ENCODE assay signal across 10 cellular contexts in the genomic region with DNA sequence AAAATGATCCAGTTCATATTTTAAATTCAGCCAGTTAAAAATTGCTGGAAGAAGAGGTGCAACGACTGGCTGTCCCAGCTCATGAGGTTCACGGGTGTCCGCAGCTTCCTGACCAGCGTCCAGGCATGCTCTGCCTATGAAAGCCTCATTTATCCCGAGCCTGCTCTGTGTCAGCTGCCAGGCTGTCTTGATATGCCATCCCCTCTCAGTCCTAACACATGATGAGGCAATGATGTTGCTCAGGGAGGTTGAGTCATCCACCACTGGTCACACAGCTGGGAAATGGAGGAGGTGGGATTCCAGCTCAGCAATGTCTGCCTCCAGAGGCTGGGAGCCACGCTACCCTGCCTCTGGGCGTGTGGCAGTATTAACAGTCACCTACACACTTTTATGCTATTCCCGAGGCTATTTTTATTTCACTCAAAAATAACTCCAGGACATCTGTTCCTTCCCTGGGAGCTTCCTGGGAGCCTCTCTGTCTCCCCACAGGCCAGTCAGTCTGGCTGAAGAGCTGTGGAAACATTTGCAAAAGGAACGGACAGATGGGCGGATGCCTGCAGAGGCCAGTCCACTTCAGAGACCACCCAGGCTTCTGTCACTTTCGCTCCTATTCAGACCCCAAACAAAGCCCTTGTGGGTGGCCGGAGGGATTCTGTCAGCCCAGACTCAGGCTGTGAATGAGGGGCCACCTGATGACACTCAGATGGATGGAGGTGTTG. TPM values are rescaled to one million over a fixed set of nuclear protein-coding genes. Genes with fewer than 3 reads are reported as not detected.
DNase-seq lines count a peak whose midpoint lies in the region; ATAC-seq, FAIRE-seq and TF ChIP-seq lines count a peak whose summit lies in the region.
"Had no signal": no experiment of that assay in that cellular context is flagged by ENCODE, and none has a peak within 500 bp of the region (broad histone marks: within the 10 kb centered on the region; RNA-seq: fewer than 3 reads in every experiment).

No MANE protein-coding gene starts in this region.

- H3K27me3 ChIP-seq in keratinocyte (ENCODE audit: control insufficient read depth, extremely low read depth, insufficient read depth, low read length): peaks cover 21% of the 10 kb centered on the region

- no peaks in the 10 kb centered on the region for H3K9me3 Mint-ChIP-seq in stimulated activated naive CD8-positive, alpha-beta T cell treated with anti-CD3 and anti-CD28 coated beads, Interleukin-15, amount 100 ng/mL, for 72 hours
- no peaks in the 10 kb centered on the region for H3K9me3 Mint-ChIP-seq in stimulated activated naive B cell treated with anti-CD40 and anti-IgM and Interleukin-4, amounts not matched to agents 10 μg/mL and 1 μg/mL and 100 μg/mL, for 72 hours

- DNase-seq in stimulated activated naive CD8-positive, alpha-beta T cell treated with anti-CD3 and anti-CD28 coated beads, Interleukin-15, Interleukin-2, amounts not matched to agents 100 U/mL and 50 U/mL, for 24 hours: no peak
- DNase-seq in stimulated activated naive CD8-positive, alpha-beta T cell treated with anti-CD3 and anti-CD28 coated beads, Interleukin-15, amount 100 ng/mL, for 72 hours: no peak
- peak; percentile 35 for DNase-seq in cerebellum (ENCODE audit: low spot score)
- peak; percentile 23 for DNase-seq in keratinocyte (ENCODE audit: low read depth, low spot score)
- no peak for DNase-seq in SHP77 (lab: John Stamatoyannopoulos, UW)
- DNase-seq in NCI-H1417 treated with DMSO at 0.1 percent for 48 hours (lab: John Stamatoyannopoulos, UW): no peak
- no peak for DNase-seq in stimulated activated naive B cell treated with anti-CD40 and anti-IgM and Interleukin-4, amounts not matched to agents 10 μg/mL and 1 μg/mL and 100 μg/mL, for 72 hours
- DNase-seq: AML-193; stimulated activated naive CD4-positive, alpha-beta T cell had no signal

- TF ChIP-seq CTCF in keratinocyte (optimal IDR thresholded peaks at IDR 0.05 in 1 of 3, IDR thresholded peaks at IDR 0.05 in 1 of 3, conservative IDR thresholded peaks at IDR 0.05 in 1 of 3; ENCODE audit: extremely low read depth in 1 of 3, insufficient read depth in 2 of 3, low read length in 3 of 3): no peak

- no peaks in the 10 kb centered on the region for H3K9me1 ChIP-seq in keratinocyte (ENCODE audit: control insufficient read depth, extremely low read depth, insufficient read depth, low read length)

- H3K36me3 Mint-ChIP-seq in stimulated activated naive B cell treated with anti-CD40 and anti-IgM and Interleukin-4, amounts not matched to agents 10 μg/mL and 1 μg/mL and 100 μg/mL, for 72 hours: no peaks in the 10 kb centered on the region

- no peak overlapping the region for H3K4me2 ChIP-seq in keratinocyte (ENCODE audit: control insufficient read depth, extremely low read depth, insufficient read depth, low read depth, low read length)

- H3K27ac ChIP-seq in keratinocyte (ENCODE audit: control insufficient read depth, insufficient read depth, low read length): no peak overlapping the region

- no peak overlapping the region for H3K4me3 Mint-ChIP-seq in stimulated activated naive CD8-positive, alpha-beta T cell treated with anti-CD3 and anti-CD28 coated beads, Interleukin-15, amount 100 ng/mL, for 72 hours
- H3K4me3 Mint-ChIP-seq in stimulated activated naive B cell treated with anti-CD40 and anti-IgM and Interleukin-4, amounts not matched to agents 10 μg/mL and 1 μg/mL and 100 μg/mL, for 72 hours: no peak overlapping the region

- no peak for FAIRE-seq in keratinocyte (lab: Jason Lieb, UNC)

- no peaks in the 10 kb centered on the region for H3K79me2 ChIP-seq in keratinocyte (ENCODE audit: control insufficient read depth, insufficient read depth, low read length)

- H4K20me1 ChIP-seq in keratinocyte (ENCODE audit: control insufficient read depth, extremely low read depth, insufficient read depth, low read length): no peaks in the 10 kb centered on the region

- no peak overlapping the region for H3K4me3 ChIP-seq in keratinocyte (ENCODE audit: control insufficient read depth in 2 of 3, extremely low read depth in 1 of 3, insufficient read depth in 2 of 3, low read depth in 1 of 3, low read length in 3 of 3)

- H3K27ac Mint-ChIP-seq in stimulated activated naive CD8-positive, alpha-beta T cell treated with anti-CD3 and anti-CD28 coated beads, Interleukin-15, amount 100 ng/mL, for 72 hours: peak overlapping the region in 1 of 2 donors; percentile 14
- no peak overlapping the region for H3K27ac Mint-ChIP-seq in stimulated activated naive B cell treated with anti-CD40 and anti-IgM and Interleukin-4, amounts not matched to agents 10 μg/mL and 1 μg/mL and 100 μg/mL, for 72 hours

- no peaks in the 10 kb centered on the region for H3K4me1 Mint-ChIP-seq in stimulated activated naive CD8-positive, alpha-beta T cell treated with anti-CD3 and anti-CD28 coated beads, Interleukin-15, amount 100 ng/mL, for 72 hours
- H3K4me1 Mint-ChIP-seq in stimulated activated naive B cell treated with anti-CD40 and anti-IgM and Interleukin-4, amounts not matched to agents 10 μg/mL and 1 μg/mL and 100 μg/mL, for 72 hours: peaks cover 9 to 14% of the 10 kb centered on the region in 2 donors

- dilution Hi-C loops in keratinocyte (cut with MboI; ENCODE audit: extremely low pct_ligation_motif_present, low sequenced_read_pairs): no loop called here

- H3K36me3 ChIP-seq in keratinocyte (ENCODE audit: control insufficient read depth in 2 of 2, extremely low read depth in 1 of 2, insufficient read depth in 2 of 2, low read length in 2 of 2): no peaks in the 10 kb centered on the region

- H2AFZ ChIP-seq in keratinocyte (ENCODE audit: control insufficient read depth, low read length): no peak overlapping the region

- no peaks in the 10 kb centered on the region for H3K4me1 ChIP-seq in keratinocyte (ENCODE audit: control insufficient read depth, extremely low read depth, insufficient read depth, low read length)

- H3K27me3 Mint-ChIP-seq in stimulated activated naive CD8-positive, alpha-beta T cell treated with anti-CD3 and anti-CD28 coated beads, Interleukin-15, amount 100 ng/mL, for 72 hours: no peaks in the 10 kb centered on the region
- H3K27me3 Mint-ChIP-seq in stimulated activated naive B cell treated with anti-CD40 and anti-IgM and Interleukin-4, amounts not matched to agents 10 μg/mL and 1 μg/mL and 100 μg/mL, for 72 hours: peaks cover 7 to 13% of the 10 kb centered on the region in 2 donors

- ATAC-seq in stimulated activated naive CD8-positive, alpha-beta T cell treated with anti-CD3 and anti-CD28 coated beads, Interleukin-15, Interleukin-2, amounts not matched to agents 100 U/mL and 50 U/mL, for 24 hours: peak; percentile 16
- no peak for ATAC-seq in stimulated activated naive CD8-positive, alpha-beta T cell treated with anti-CD3 and anti-CD28 coated beads, Interleukin-15, amount 100 ng/mL, for 72 hours
- no peak for ATAC-seq in stimulated activated naive B cell treated with anti-CD40 and anti-IgM and Interleukin-4, amounts not matched to agents 10 μg/mL and 1 μg/mL and 100 μg/mL, for 72 hours (replicated peaks)
- no peak for ATAC-seq in HG02759 (IDR thresholded peaks at IDR 0.05; ENCODE audit: unreplicated experiment)

- H3K9ac ChIP-seq in keratinocyte (ENCODE audit: control insufficient read depth, extremely low read depth, insufficient read depth, low read length): no peak overlapping the region

- H3K9me3 ChIP-seq in keratinocyte (ENCODE audit: control insufficient read depth, low read depth, low read length): no peaks in the 10 kb centered on the region

RNA-seq across cellular contexts. Expression of a gene that starts 22.6 kb away (rescaled TPM):
- total RNA-seq in cerebellum: 27.8 TPM
- 9.1 to 9.3 TPM (median 9.2 TPM) in 3 replicates for polyA plus RNA-seq in keratinocyte
- 22.6 TPM for polyA plus RNA-seq in keratinocyte (2011; ENCODE audit: low read depth)
- 7.1 and 9.6 TPM in 2 replicates for polyA plus RNA-seq in keratinocyte (2011; cell fraction: cytosol; rRNA removed)
- 11.9 and 13.5 TPM in 2 replicates for polyA plus RNA-seq in keratinocyte (2011; cell fraction: nucleus; rRNA removed)
- polyA plus RNA-seq in keratinocyte (2012; ENCODE audit: low replicate concordance): 8.6 and 8.9 TPM in 2 replicates
- polyA minus RNA-seq in keratinocyte: 12.4 to 13.6 TPM (median 12.9 TPM) in 3 replicates
- 9.0 TPM for polyA minus RNA-seq in keratinocyte (2011; cell fraction: cytosol; rRNA and poly(A)+ RNA removed)
- 11.4 and 11.8 TPM in 2 replicates for polyA minus RNA-seq in keratinocyte (2011; cell fraction: nucleus; rRNA and poly(A)+ RNA removed)

Comparison
In these comparisons a context has a peak if more than half of its experiments do, and no peak if none do; other contexts are left out.
1. DNase-seq: peak in cerebellum (single experiment) and keratinocyte (single experiment); none in stimulated activated naive CD8-positive, alpha-beta T cell treated with anti-CD3 and anti-CD28 coated beads, Interleukin-15, Interleukin-2, amounts not matched to agents 100 U/mL and 50 U/mL, for 24 hours (single experiment), stimulated activated naive CD8-positive, alpha-beta T cell treated with anti-CD3 and anti-CD28 coated beads, Interleukin-15, amount 100 ng/mL, for 72 hours (0 of 2), SHP77 (0 of 2), NCI-H1417 treated with DMSO at 0.1 percent for 48 hours (single experiment) and stimulated activated naive B cell treated with anti-CD40 and anti-IgM and Interleukin-4, amounts not matched to agents 10 μg/mL and 1 μg/mL and 100 μg/mL, for 72 hours (single experiment).